1 cellular context compared by ENCODE assay signal in genomic region chr10:70109064-70109729, GRCh38.
TF ChIP-seq lines count a peak whose summit lies in the region.

No MANE protein-coding gene starts in this region.

TF ChIP-seq in HepG2, 621 proteins besides CTCF, POLR2A, EP300 and RAD21 (continued from another document and continues in another):
- TF ChIP-seq ZNF569 (CRISPR knock-in tag; IDR thresholded peaks at IDR 0.05; ENCODE audit: borderline replicate concordance) (no peak), MLXIP (CRISPR knock-in tag; IDR thresholded peaks at IDR 0.05; ENCODE audit: borderline replicate concordance) (peak; percentile 98), KDM5B (CRISPR knock-in tag; IDR thresholded peaks at IDR 0.05; ENCODE audit: borderline replicate concordance) (peak; percentile 50; the same call in 1 of the 2 replicates), SSRP1 (CRISPR knock-in tag; IDR thresholded peaks at IDR 0.05) (peak; percentile 72; the same call in 1 of the 2 replicates), ZNF274 (CRISPR knock-in tag; IDR thresholded peaks at IDR 0.05) (0 out of 2 replicates have a peak, but pooled peaks have one; percentile 49), NKX3-1 (CRISPR knock-in tag; IDR thresholded peaks at IDR 0.05) (0 out of 2 replicates have a peak, but pooled peaks have one; percentile 44), ZBTB38 (CRISPR knock-in tag; IDR thresholded peaks at IDR 0.05) (peak; percentile 37; the same call in 1 of the 2 replicates), ZNF430 (CRISPR knock-in tag; IDR thresholded peaks at IDR 0.05) (peak; percentile 92), SAP130 (CRISPR knock-in tag; IDR thresholded peaks at IDR 0.05; ENCODE audit: low read depth) (peak; percentile 82), ZNF605 (CRISPR knock-in tag; IDR thresholded peaks at IDR 0.05) (peak; percentile 69), PAWR (CRISPR knock-in tag; IDR thresholded peaks at IDR 0.05; ENCODE audit: borderline replicate concordance) (no peak), NR2C2 (CRISPR knock-in tag; IDR thresholded peaks at IDR 0.05; ENCODE audit: borderline replicate concordance) (no peak), ZNF776 (CRISPR knock-in tag; IDR thresholded peaks at IDR 0.05) (no peak), HDAC6 (IDR thresholded peaks at IDR 0.05; ENCODE audit: low read depth, low read length) (no peak), MLX (CRISPR knock-in tag; IDR thresholded peaks at IDR 0.05) (peak; percentile 100), TOPORS (CRISPR knock-in tag; IDR thresholded peaks at IDR 0.05) (no peak), KDM6A (CRISPR knock-in tag; IDR thresholded peaks at IDR 0.05; ENCODE audit: low read depth) (peak; percentile 20; the same call in 1 of the 2 replicates), ZFP1 (CRISPR knock-in tag; IDR thresholded peaks at IDR 0.05) (no peak), POGZ (CRISPR knock-in tag; IDR thresholded peaks at IDR 0.05) (peak; percentile 75; the same call in 1 of the 2 replicates), FOXK1 (CRISPR knock-in tag; IDR thresholded peaks at IDR 0.05; ENCODE audit: borderline replicate concordance, low read depth) (peak; percentile 58; the same call in 1 of the 2 replicates), SPEN (CRISPR knock-in tag; IDR thresholded peaks at IDR 0.05; ENCODE audit: low read depth) (peak; percentile 82; the same call in 1 of the 2 replicates), HNRNPL (IDR thresholded peaks at IDR 0.05; ENCODE audit: low read depth, low read length) (no peak), GFI1 (CRISPR knock-in tag; IDR thresholded peaks at IDR 0.05; ENCODE audit: borderline replicate concordance) (no peak), KMT2B (CRISPR knock-in tag; IDR thresholded peaks at IDR 0.05) (no peak), RARA (CRISPR knock-in tag; IDR thresholded peaks at IDR 0.05) (peak; percentile 68), ZNF770 (CRISPR knock-in tag; IDR thresholded peaks at IDR 0.05) (peak; percentile 93), YEATS2 (CRISPR knock-in tag; IDR thresholded peaks at IDR 0.05; ENCODE audit: borderline replicate concordance) (peak; percentile 63; the same call in 1 of the 2 replicates), UBTF (CRISPR knock-in tag; IDR thresholded peaks at IDR 0.05) (peak; percentile 41; the same call in 1 of the 2 replicates), ZIK1 (CRISPR knock-in tag; IDR thresholded peaks at IDR 0.05; ENCODE audit: borderline replicate concordance, low read depth) (0 out of 2 replicates have a peak, but pooled peaks have one; percentile 39), ISL2 (CRISPR knock-in tag; IDR thresholded peaks at IDR 0.05) (peak; percentile 67; the same call in 1 of the 2 replicates), ZSCAN25 (CRISPR knock-in tag; IDR thresholded peaks at IDR 0.05) (no peak), ZNF7 (CRISPR knock-in tag; IDR thresholded peaks at IDR 0.05) (no peak), ZNF280D (CRISPR knock-in tag; IDR thresholded peaks at IDR 0.05) (0 out of 2 replicates have a peak, but pooled peaks have one; percentile 47), MLLT10 (CRISPR knock-in tag; IDR thresholded peaks at IDR 0.05) (no peak), ATF7-NPFF (CRISPR knock-in tag; IDR thresholded peaks at IDR 0.05; ENCODE audit: low read depth) (no peak), SMYD3 (CRISPR knock-in tag; IDR thresholded peaks at IDR 0.05) (no peak), FOXO4 (CRISPR knock-in tag; conservative IDR thresholded peaks at IDR 0.05) (no peak), CBX1 (IDR thresholded peaks at IDR 0.05; ENCODE audit: low read depth) (no peak), MXI1 (IDR thresholded peaks at IDR 0.05; ENCODE audit: borderline replicate concordance, low read depth, low read length) (peak; percentile 42; the same call in 2 of the 3 replicates), ZNF501 (CRISPR knock-in tag; IDR thresholded peaks at IDR 0.05) (peak; percentile 81), RXRA (CRISPR knock-in tag; IDR thresholded peaks at IDR 0.05) (no peak), KDM2A (CRISPR knock-in tag; IDR thresholded peaks at IDR 0.05; ENCODE audit: borderline replicate concordance, low read depth) (peak; percentile 65), SP5 (CRISPR knock-in tag; IDR thresholded peaks at IDR 0.05; ENCODE audit: borderline replicate concordance, low read depth) (peak; percentile 42), ZNF800 (CRISPR knock-in tag; IDR thresholded peaks at IDR 0.05) (peak; percentile 45; the same call in 1 of the 2 replicates), ELK4 (CRISPR knock-in tag; IDR thresholded peaks at IDR 0.05; ENCODE audit: borderline replicate concordance) (no peak), EED (CRISPR knock-in tag; IDR thresholded peaks at IDR 0.05) (no peak), HNF1B (CRISPR knock-in tag; IDR thresholded peaks at IDR 0.05) (peak; percentile 72), ZNF850 (CRISPR knock-in tag; conservative IDR thresholded peaks at IDR 0.05) (no peak), ZFP37 (CRISPR knock-in tag; IDR thresholded peaks at IDR 0.05; ENCODE audit: borderline replicate concordance) (peak; percentile 82; the same call in 1 of the 2 replicates), STAT5B (CRISPR knock-in tag; IDR thresholded peaks at IDR 0.05) (no peak)
